19 cellular contexts compared by ENCODE assay signal in genomic region chr17:73533801-73534574, GRCh38.
DNase-seq lines count a peak whose midpoint lies in the region; FAIRE-seq and TF ChIP-seq lines count a peak whose summit lies in the region.
"Had no signal": no experiment of that assay in that cellular context is flagged by ENCODE, and none has a peak within 500 bp of the region (broad histone marks: within the 10 kb centered on the region; RNA-seq: fewer than 3 reads in every experiment).

No MANE protein-coding gene starts in this region.

- no peak overlapping the region for H3K14ac ChIP-seq in H1 (ENCODE audit: insufficient read length)

- TF ChIP-seq POLR2A in H1 (IDR thresholded peaks at IDR 0.05; ENCODE audit: control extremely low read depth in 1 of 2, low read depth in 2 of 2, low read length in 2 of 2), result no peak

- DNase-seq in NCI-H2171 treated with DMSO at 0.1 percent for 48 hours (lab: John Stamatoyannopoulos, UW), result peak; percentile 62
- no peak for DNase-seq in NCI-H2171 (lab: John Stamatoyannopoulos, UW)
- peak; percentile 25 to 66 for DNase-seq in NCI-H446 (lab: John Stamatoyannopoulos, UW)
- no peak for DNase-seq in H1 (ENCODE audit: low read depth in 1 of 2, low spot score in 2 of 2)
- DNase-seq in retina, result peak; percentile 55
- DNase-seq in SIG-M5 (lab: John Stamatoyannopoulos, UW), result no peak
- no peak for DNase-seq in NCI-H2227 (lab: John Stamatoyannopoulos, UW; ENCODE audit: unreplicated experiment)
- DNase-seq in NCI-H1092 (lab: John Stamatoyannopoulos, UW), result no peak
- DNase-seq: activated CD4-positive, alpha-beta T cell treated with anti-CD3 and anti-CD28 coated beads for 36 hours; activated CD8-positive, alpha-beta memory T cell treated with anti-CD3 and anti-CD28 coated beads for 24 hours; activated T-cell treated with anti-CD3 and anti-CD28 coated beads, Interleukin-2, amount 50 U/mL, for 4 hours; central memory CD4-positive, alpha-beta T cell; NCI-H1048; NCI-H510A treated with DMSO at 0.1 percent for 48 hours; OCI-M1; SHP77 had no signal

- TF ChIP-seq CTCF in H1 (IDR thresholded peaks at IDR 0.05; ENCODE audit: control extremely low read depth in 1 of 3, insufficient read depth in 1 of 3, low read depth in 1 of 3, low read length in 3 of 3), result no peak

- H2AFZ ChIP-seq in H1 (ENCODE audit: low read length), result no peak overlapping the region

- no peak overlapping the region for H4K91ac ChIP-seq in H1 (replicated peaks; ENCODE audit: insufficient read length, low read length)

- H2BK120ac ChIP-seq in H1 (replicated peaks; ENCODE audit: low read depth, low read length), result no peak overlapping the region

- no peak overlapping the region for H3K9ac ChIP-seq in H1 (replicated peaks in 1 of 4; ENCODE audit: extremely low read depth in 1 of 4, low read depth in 3 of 4, low read length in 3 of 4)

- no peak for TF ChIP-seq RAD21 in H1 (IDR thresholded peaks at IDR 0.05 in 1 of 2, conservative IDR thresholded peaks at IDR 0.05 in 1 of 2; ENCODE audit: low read depth in 2 of 2, low read length in 2 of 2)

- H3K79me2 ChIP-seq in H1 (ENCODE audit: control insufficient read depth in 1 of 2, insufficient read depth in 2 of 2, low read length in 2 of 2), result no peaks in the 10 kb centered on the region

- H3K27ac ChIP-seq in H1 (ENCODE audit: low read depth, low read length), result no peak overlapping the region
- H3K27ac ChIP-seq: heart left ventricle, psoas muscle had no signal

- no peaks in the 10 kb centered on the region for H3K36me3 ChIP-seq in H1 (ENCODE audit: control insufficient read depth in 2 of 4, insufficient read depth in 4 of 4, low read length in 3 of 4)
- H3K36me3 ChIP-seq: heart left ventricle had no signal

- H4K5ac ChIP-seq in H1 (ENCODE audit: insufficient read length, low read depth, low read length), result no peak overlapping the region

- peak overlapping the region in 1 of 2 experiments; percentile 17; a peak in 2 of 4 replicates for H3K4me2 ChIP-seq in H1 (ENCODE audit: insufficient read depth in 1 of 2, low read depth in 2 of 2, low read length in 2 of 2)

- H3K79me1 ChIP-seq in H1 (ENCODE audit: low read depth, low read length), result no peaks in the 10 kb centered on the region

- H2BK5ac ChIP-seq in H1 (ENCODE audit: low read depth, low read length), result no peak overlapping the region

- CTCF ChIA-PET in H1 (lab: Charles Lee; ENCODE audit: partially characterized antibody), result interaction anchor here (0.6 to 1.2 kb wide), 5 partner anchors 12 to 81 kb away, joined by 3 to 4 read pairs (median 3); no protein-coding TSS in a partner anchor

- POLR2A ChIA-PET in H1 (lab: Charles Lee; ENCODE audit: partially characterized antibody), result no interaction called here

- WGBS in H1 (ENCODE audit: extremely low coverage in 1 of 2, insufficient coverage in 1 of 2, insufficient read length in 1 of 2, insufficient replicate concordance in 2 of 2, low coverage in 1 of 2, low lambda C conversion rate in 2 of 2, missing lambda C conversion rate in 1 of 2), 2 experiments, result 76% methylated on average over 13 of the region's 13 CpGs; no CpG with 5 or more reads in 1 of the 2 experiments

- H4K20me1 ChIP-seq in H1 (replicated peaks in 1 of 2; ENCODE audit: control insufficient read depth in 1 of 2, insufficient read depth in 2 of 2, low read length in 2 of 2), result peaks cover 3% of the 10 kb centered on the region in 2 experiments

- H2BK12ac ChIP-seq in H1 (ENCODE audit: low read depth, low read length), result peak overlapping the region; percentile 28; the same call in 1 of the 2 replicates

- peak overlapping the region; percentile 28; the same call in 1 of the 2 replicates for H2AK5ac ChIP-seq in H1 (ENCODE audit: low read depth, low read length)

- H3K27me3 ChIP-seq in H1 (replicated peaks in 1 of 4; ENCODE audit: control insufficient read depth in 3 of 4, extremely low read depth in 1 of 4, insufficient read depth in 3 of 4, low read length in 3 of 4), result no peaks in the 10 kb centered on the region
- H3K27me3 ChIP-seq: heart left ventricle had no signal

- H3K4me1 ChIP-seq in H1 (replicated peaks in 1 of 4; ENCODE audit: control insufficient read depth in 3 of 4, insufficient read depth in 4 of 4, low read length in 3 of 4), result peaks cover 0 to 27% (median 11%) of the 10 kb centered on the region in 4 experiments; a peak in 6 of 7 replicates
- H3K4me1 ChIP-seq: psoas muscle had no signal

- H3K23ac ChIP-seq in H1 (ENCODE audit: insufficient read length), result no peak overlapping the region

- no peaks in the 10 kb centered on the region for H3K23me2 ChIP-seq in H1 (ENCODE audit: low read depth, low read length)

- no peaks in the 10 kb centered on the region for H3K9me3 ChIP-seq in H1 (ENCODE audit: insufficient read depth in 2 of 2, low read depth in 1 of 2, low read length in 1 of 2)
- H3K9me3 ChIP-seq: heart left ventricle, psoas muscle had no signal

- H3K4me3 ChIP-seq in H1 (ENCODE audit: extremely low read depth in 1 of 4, insufficient read depth in 2 of 4, low read depth in 3 of 4, low read length in 4 of 4), result no peak overlapping the region
- H3K4me3 ChIP-seq: heart left ventricle, psoas muscle had no signal

- TF ChIP-seq EP300 in H1 (IDR thresholded peaks at IDR 0.05; ENCODE audit: borderline replicate concordance in 1 of 2, low read depth in 2 of 2, low read length in 2 of 2), result no peak

- FAIRE-seq in H1 (lab: Jason Lieb, UNC), result no peak
- FAIRE-seq: TTC549 had no signal

- H4K8ac ChIP-seq in H1 (ENCODE audit: extremely low read depth, insufficient read depth, low read length), result no peak overlapping the region

- no peak overlapping the region for H3K56ac ChIP-seq in H1 (replicated peaks; ENCODE audit: insufficient read length, low read depth, low read length)

- no peak overlapping the region for H3K4ac ChIP-seq in H1 (replicated peaks; ENCODE audit: insufficient read length, low read depth, low read length)

- no peak overlapping the region for H2BK20ac ChIP-seq in H1 (ENCODE audit: low read length)

- H3K18ac ChIP-seq in H1 (ENCODE audit: extremely low read depth, low read length), result no peak overlapping the region

- no peak overlapping the region for H2BK15ac ChIP-seq in H1 (ENCODE audit: low read length)

TF ChIP-seq in H1, 55 proteins besides CTCF, POLR2A, EP300 and RAD21:
- TF ChIP-seq CREB1 (IDR thresholded peaks at IDR 0.05), result no peak
- no peak for TF ChIP-seq CTBP2 (IDR thresholded peaks at IDR 0.05; ENCODE audit: borderline replicate concordance, insufficient read depth, insufficient read length, low read length)
- no peak for TF ChIP-seq NANOG (IDR thresholded peaks at IDR 0.05; ENCODE audit: insufficient read depth, low read depth, low read length, poor library complexity, severe bottlenecking)
- TF ChIP-seq RBBP5 (IDR thresholded peaks at IDR 0.05; ENCODE audit: borderline replicate concordance, low read depth, low read length), result no peak
- no peak for TF ChIP-seq CBX8 (IDR thresholded peaks at IDR 0.05; ENCODE audit: borderline replicate concordance, low read depth, low read length)
- TF ChIP-seq TAF7 (optimal IDR thresholded peaks at IDR 0.05; ENCODE audit: borderline replicate concordance, low read depth, low read length), result no peak

Comparison
In these comparisons a context has a peak if more than half of its experiments do, and no peak if none do; other contexts are left out.
1. DNase-seq: peak in NCI-H2171 treated with DMSO at 0.1 percent for 48 hours (single experiment), NCI-H446 (2 of 2) and retina (single experiment); none in NCI-H2171 (single experiment), H1 (0 of 2), SIG-M5 (single experiment), NCI-H2227 (single experiment) and NCI-H1092 (single experiment).